Comparison of ENCODE assay signal across 8 cellular contexts in the genomic region with DNA sequence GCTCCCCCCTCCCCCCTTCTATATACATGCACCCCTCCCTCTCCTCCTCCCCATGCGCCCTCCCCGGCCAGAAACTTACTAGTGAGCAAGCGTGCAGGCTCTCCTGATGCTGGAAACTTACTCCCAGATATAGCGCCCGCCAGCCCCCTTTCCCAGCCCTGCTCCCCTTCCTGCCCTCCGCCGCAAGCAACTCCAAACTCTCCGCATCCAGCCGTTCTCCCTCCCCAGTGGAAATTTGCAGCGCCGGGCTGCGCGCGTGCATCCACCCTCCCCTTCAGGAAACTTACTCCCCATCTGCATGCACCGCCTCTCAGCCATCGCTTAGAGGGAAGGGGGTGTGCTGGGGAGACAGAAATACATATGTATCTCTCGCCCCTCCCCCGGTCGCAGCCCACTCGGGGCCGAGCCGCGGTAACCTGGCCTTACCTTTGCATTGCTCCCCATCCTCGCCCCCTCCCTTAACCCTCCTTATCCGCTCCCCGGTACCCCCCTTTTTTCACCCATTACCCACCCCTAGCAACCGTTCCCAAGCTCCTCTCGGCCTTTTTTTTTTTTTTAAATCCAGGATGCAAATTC. TPM values are rescaled to one million over a fixed set of nuclear protein-coding genes. Genes with fewer than 3 reads are reported as not detected.
A peak's percentile ranks its signal among the peaks of the same experiment; 100 is the strongest.
DNase-seq lines count a peak whose midpoint lies in the region; ATAC-seq and TF ChIP-seq lines count a peak whose summit lies in the region.

A gene with protein sequence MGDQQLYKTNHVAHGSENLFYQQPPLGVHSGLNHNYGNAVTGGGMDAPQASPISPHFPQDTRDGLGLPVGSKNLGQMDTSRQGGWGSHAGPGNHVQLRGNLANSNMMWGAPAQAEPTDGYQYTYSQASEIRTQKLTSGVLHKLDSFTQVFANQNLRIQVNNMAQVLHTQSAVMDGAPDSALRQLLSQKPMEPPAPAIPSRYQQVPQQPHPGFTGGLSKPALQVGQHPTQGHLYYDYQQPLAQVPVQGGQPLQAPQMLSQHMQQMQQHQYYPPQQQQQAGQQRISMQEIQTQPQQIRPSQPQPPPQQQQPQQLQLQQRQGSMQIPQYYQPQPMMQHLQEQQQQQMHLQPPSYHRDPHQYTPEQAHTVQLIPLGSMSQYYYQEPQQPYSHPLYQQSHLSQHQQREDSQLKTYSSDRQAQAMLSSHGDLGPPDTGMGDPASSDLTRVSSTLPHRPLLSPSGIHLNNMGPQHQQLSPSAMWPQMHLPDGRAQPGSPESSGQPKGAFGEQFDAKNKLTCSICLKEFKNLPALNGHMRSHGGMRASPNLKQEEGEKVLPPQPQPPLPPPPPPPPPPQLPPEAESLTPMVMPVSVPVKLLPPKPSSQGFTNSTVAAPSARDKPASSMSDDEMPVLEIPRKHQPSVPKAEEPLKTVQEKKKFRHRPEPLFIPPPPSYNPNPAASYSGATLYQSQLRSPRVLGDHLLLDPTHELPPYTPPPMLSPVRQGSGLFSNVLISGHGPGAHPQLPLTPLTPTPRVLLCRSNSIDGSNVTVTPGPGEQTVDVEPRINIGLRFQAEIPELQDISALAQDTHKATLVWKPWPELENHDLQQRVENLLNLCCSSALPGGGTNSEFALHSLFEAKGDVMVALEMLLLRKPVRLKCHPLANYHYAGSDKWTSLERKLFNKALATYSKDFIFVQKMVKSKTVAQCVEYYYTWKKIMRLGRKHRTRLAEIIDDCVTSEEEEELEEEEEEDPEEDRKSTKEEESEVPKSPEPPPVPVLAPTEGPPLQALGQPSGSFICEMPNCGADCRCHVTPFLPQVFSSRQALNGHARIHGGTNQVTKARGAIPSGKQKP (N-terminal part only) (minus strand): TSS at position 332 of the 576 bp plus-strand sequence. CDS start 182,336 bp downstream, outside the sequence.

- intact Hi-C loops in PC-9 (cut with micrococcal nuclease; ENCODE audit: unreplicated experiment) (loop anchor here (1.0 to 5.0 kb wide), 6 partner anchors 48 to 235 kb away; a partner anchor contains a TSS), transverse colon (cut with DNase I; ENCODE audit: low total_unique reads) (no loop called here)
- intact Hi-C loops in activated T-helper 2 cell treated with anti-CD3 and anti-CD28 coated beads, Interferon-gamma antibody, Interleukin-2, Interleukin-4, amounts not matched to agents 10 μg/mL and 5 μg/mL and 100 μg/mL, durations not matched to agents 14 hours and 24 hours and 36 hours (cut with micrococcal nuclease) = loop anchor here (1.0 to 5.0 kb wide), 5 partner anchors 23 to 441 kb away; a partner anchor contains a TSS

- no peaks in the 10 kb centered on the region for H4K20me1 ChIP-seq in PC-9 (ENCODE audit: insufficient read depth)

- peak within 1 kb of the TSS; percentile 69 for H3K27ac ChIP-seq in PC-9
- peak within 1 kb of the TSS; percentile 89 to 98 (median 93) for H3K27ac ChIP-seq in transverse colon

- H3K4me3 ChIP-seq in PC-9 (peak within 1 kb of the TSS; percentile 77), fibroblast of pulmonary artery (replicated peaks; ENCODE audit: low read depth, low read length) (peak within 1 kb of the TSS; percentile 71), transverse colon (peak within 1 kb of the TSS; percentile 52 to 67 (median 62))

- H3K9me3 ChIP-seq in PC-9 (ENCODE audit: insufficient read depth, low read depth) = no peaks in the 10 kb centered on the region
- no peaks in the 10 kb centered on the region for H3K9me3 ChIP-seq in transverse colon

- H3K4me1 Mint-ChIP-seq in activated T-helper 2 cell treated with anti-CD3 and anti-CD28 coated beads, Interferon-gamma antibody, Interleukin-2, Interleukin-4, amounts not matched to agents 10 μg/mL and 5 μg/mL and 100 μg/mL, durations not matched to agents 14 hours and 24 hours and 36 hours (ENCODE audit: low read depth) = peaks cover 41% of the 10 kb centered on the region
- peaks cover 53% of the 10 kb centered on the region in 2 donors for H3K4me1 Mint-ChIP-seq in natural killer cell treated with Interleukin-12 subunit alpha and Interleukin-12 subunit beta and Interleukin-15 and Interleukin-18, amount 100 ng/mL, for 72 hours (ENCODE audit: low read depth in 2 of 2)

- WGBS in transverse colon (ENCODE audit: low coverage in 1 of 2), 2 donors = 0 to 1% methylated on average over 26 to 28 of the region's 28 CpGs

- H3K36me3 ChIP-seq in PC-9 (ENCODE audit: low read depth) = no peaks in the 10 kb centered on the region
- no peaks in the 10 kb centered on the region for H3K36me3 ChIP-seq in transverse colon

- no peaks in the 10 kb centered on the region for H3K9me3 Mint-ChIP-seq in activated T-helper 2 cell treated with anti-CD3 and anti-CD28 coated beads, Interferon-gamma antibody, Interleukin-2, Interleukin-4, amounts not matched to agents 10 μg/mL and 5 μg/mL and 100 μg/mL, durations not matched to agents 14 hours and 24 hours and 36 hours
- no peaks in the 10 kb centered on the region for H3K9me3 Mint-ChIP-seq in natural killer cell treated with Interleukin-12 subunit alpha and Interleukin-12 subunit beta and Interleukin-15 and Interleukin-18, amount 100 ng/mL, for 72 hours

- H3K27ac Mint-ChIP-seq in activated T-helper 2 cell treated with anti-CD3 and anti-CD28 coated beads, Interferon-gamma antibody, Interleukin-2, Interleukin-4, amounts not matched to agents 10 μg/mL and 5 μg/mL and 100 μg/mL, durations not matched to agents 14 hours and 24 hours and 36 hours = peak within 1 kb of the TSS; percentile 94
- peak within 1 kb of the TSS; percentile 85 to 98 for H3K27ac Mint-ChIP-seq in natural killer cell treated with Interleukin-12 subunit alpha and Interleukin-12 subunit beta and Interleukin-15 and Interleukin-18, amount 100 ng/mL, for 72 hours

- POLR2A ChIA-PET in PC-9 (lab: Charles Lee; ENCODE audit: unreplicated experiment) = interaction anchor here (0.6 to 1.1 kb wide), 13 partner anchors 9 to 364 kb away, joined by 3 to 27 read pairs (median 9); a partner anchor contains a TSS

- H2AFZ ChIP-seq in PC-9 = peak within 1 kb of the TSS; percentile 87

- peaks cover 46% of the 10 kb centered on the region for H3K79me2 ChIP-seq in PC-9 (ENCODE audit: low read depth)

- peak within 1 kb of the TSS; percentile 99 for H3K4me2 ChIP-seq in PC-9

- no peaks in the 10 kb centered on the region for H3K9me2 ChIP-seq in PC-9 (ENCODE audit: insufficient read depth)

- no peaks in the 10 kb centered on the region for H3K27me3 ChIP-seq in PC-9 (ENCODE audit: insufficient read depth, low read depth)
- H3K27me3 ChIP-seq in transverse colon = no peaks in the 10 kb centered on the region

- TF ChIP-seq CTCF in GM13976 (IDR thresholded peaks at IDR 0.05; ENCODE audit: borderline replicate concordance, control extremely low read depth, extremely low read depth, insufficient read depth, missing control alignments) = no peak
- no peak for TF ChIP-seq CTCF in PC-9 (conservative IDR thresholded peaks at IDR 0.05)
- no peak for TF ChIP-seq CTCF in fibroblast of pulmonary artery (IDR thresholded peaks at IDR 0.05; ENCODE audit: low read length, missing control alignments)
- TF ChIP-seq CTCF in transverse colon (IDR thresholded peaks at IDR 0.05) = no peak

- TF ChIP-seq EP300 in transverse colon (IDR thresholded peaks at IDR 0.05; ENCODE audit: low read depth) = no peak

- peak within 1 kb of the TSS; percentile 98 for H3K4me3 Mint-ChIP-seq in activated T-helper 2 cell treated with anti-CD3 and anti-CD28 coated beads, Interferon-gamma antibody, Interleukin-2, Interleukin-4, amounts not matched to agents 10 μg/mL and 5 μg/mL and 100 μg/mL, durations not matched to agents 14 hours and 24 hours and 36 hours (ENCODE audit: low read depth)
- peak within 1 kb of the TSS; percentile 99 for H3K4me3 Mint-ChIP-seq in natural killer cell treated with Interleukin-12 subunit alpha and Interleukin-12 subunit beta and Interleukin-15 and Interleukin-18, amount 100 ng/mL, for 72 hours

- peak; percentile 81 for DNase-seq in GM13976 (ENCODE audit: low spot score)
- DNase-seq in KG1 (lab: John Stamatoyannopoulos, UW) = peak; percentile 22
- DNase-seq in PC-9 = peak; percentile 73 to 79
- peak; percentile 64 for DNase-seq in activated T-helper 2 cell treated with anti-CD3 and anti-CD28 coated beads, Interferon-gamma antibody, Interleukin-2, Interleukin-4, amounts not matched to agents 10 μg/mL and 5 μg/mL and 100 μg/mL, durations not matched to agents 14 hours and 24 hours and 36 hours (ENCODE audit: low spot score)
- DNase-seq in fibroblast of pulmonary artery (ENCODE audit: low read depth) = peak; percentile 75
- no peak for DNase-seq in natural killer cell treated with Interleukin-12 subunit alpha and Interleukin-12 subunit beta and Interleukin-15 and Interleukin-18, amount 100 ng/mL, for 72 hours (ENCODE audit: low spot score)
- DNase-seq in transverse colon = peak; percentile 64

- TF ChIP-seq POLR2A in transverse colon (IDR thresholded peaks at IDR 0.05) = peak; percentile 4

- in situ Hi-C loops in GM13976 (cut with MboI; ENCODE audit: low sequenced_read_pairs, unreplicated experiment) (no loop called here), transverse colon (cut with MboI; ENCODE audit: low pct_ligation_motif_present in 1 of 4, low pct_unique_long_range_greater_than_20kb in 1 of 4, low sequenced_read_pairs in 3 of 4) (no loop called here)

- peaks cover 28% of the 10 kb centered on the region for H3K36me3 Mint-ChIP-seq in activated T-helper 2 cell treated with anti-CD3 and anti-CD28 coated beads, Interferon-gamma antibody, Interleukin-2, Interleukin-4, amounts not matched to agents 10 μg/mL and 5 μg/mL and 100 μg/mL, durations not matched to agents 14 hours and 24 hours and 36 hours (ENCODE audit: low read depth)
- no peaks in the 10 kb centered on the region for H3K36me3 Mint-ChIP-seq in natural killer cell treated with Interleukin-12 subunit alpha and Interleukin-12 subunit beta and Interleukin-15 and Interleukin-18, amount 100 ng/mL, for 72 hours

- peak; percentile 41 to 49 for ATAC-seq in natural killer cell treated with Interleukin-12 subunit alpha and Interleukin-12 subunit beta and Interleukin-15 and Interleukin-18, amount 100 ng/mL, for 72 hours
- no peak for ATAC-seq in GM19455 (IDR thresholded peaks at IDR 0.05; ENCODE audit: unreplicated experiment)

- H3K27me3 Mint-ChIP-seq in activated T-helper 2 cell treated with anti-CD3 and anti-CD28 coated beads, Interferon-gamma antibody, Interleukin-2, Interleukin-4, amounts not matched to agents 10 μg/mL and 5 μg/mL and 100 μg/mL, durations not matched to agents 14 hours and 24 hours and 36 hours (ENCODE audit: low read depth) = peaks cover 5% of the 10 kb centered on the region
- no peaks in the 10 kb centered on the region for H3K27me3 Mint-ChIP-seq in natural killer cell treated with Interleukin-12 subunit alpha and Interleukin-12 subunit beta and Interleukin-15 and Interleukin-18, amount 100 ng/mL, for 72 hours

- CTCF ChIA-PET in PC-9 (lab: Charles Lee) = no interaction called here

- H3F3A ChIP-seq in PC-9 (ENCODE audit: insufficient read depth, low read depth) = peaks cover 6% of the 10 kb centered on the region; the same call in 1 of the 2 replicates

- BruUV-seq in PC-9 (replicated peaks; lab: Mats Ljungman, UMichigan) = no TSS peak

- peaks cover 19% of the 10 kb centered on the region for H3K4me1 ChIP-seq in PC-9 (replicated peaks; ENCODE audit: insufficient read depth)
- H3K4me1 ChIP-seq in transverse colon = peaks cover 3 to 49% (median 28%) of the 10 kb centered on the region in 4 donors

RNA-seq across cellular contexts. Expression of the gene that starts here (rescaled TPM):
- total RNA-seq in PC-9 (2021) (12.3 and 14.5 TPM in 2 replicates), transverse colon (1 to 10 TPM; 2.5 to 8.0 (median 3.4) TPM)
- total RNA-seq in activated T-helper 2 cell treated with anti-CD3 and anti-CD28 coated beads, Interferon-gamma antibody, Interleukin-2, Interleukin-4, amounts not matched to agents 10 μg/mL and 5 μg/mL and 100 μg/mL, durations not matched to agents 14 hours and 24 hours and 36 hours = 19.6 TPM in 2 replicates
- 10 to 100 TPM; 33.2 to 35.3 TPM for total RNA-seq in natural killer cell treated with Interleukin-12 subunit alpha and Interleukin-12 subunit beta and Interleukin-15 and Interleukin-18, amount 100 ng/mL, for 72 hours
